ENCODE assay signal across 1 cellular context in genomic region chr6:53544500-53545308, GRCh38.
TF ChIP-seq lines count a peak whose summit lies in the region.

Gene GCLC, minus strand, starts transcription at chr6:53545101. Its CDS starts 456 bp downstream, at chr6:53544645.

TF ChIP-seq in HepG2, 621 proteins besides CTCF, POLR2A, EP300 and RAD21 (continued from another document and continues in another):
- peak; percentile 71 for TF ChIP-seq MNT (IDR thresholded peaks at IDR 0.05)
- no peak for TF ChIP-seq IRF1 (CRISPR knock-in tag; IDR thresholded peaks at IDR 0.05; ENCODE audit: low read depth)
- TF ChIP-seq FOXM1 (CRISPR knock-in tag; IDR thresholded peaks at IDR 0.05): no peak
- peak; percentile 82 for TF ChIP-seq ZNF430 (CRISPR knock-in tag; IDR thresholded peaks at IDR 0.05)
- TF ChIP-seq AGO1 (IDR thresholded peaks at IDR 0.05; ENCODE audit: low read depth, low read length, poor library complexity, severe bottlenecking): peak; percentile 71
- no peak; the same call in 1 of the 2 replicates for TF ChIP-seq ZNF510 (CRISPR knock-in tag; IDR thresholded peaks at IDR 0.05; ENCODE audit: low read depth)
- peak; percentile 89 for TF ChIP-seq RNF2 (conservative IDR thresholded peaks at IDR 0.05; ENCODE audit: low read depth)
- TF ChIP-seq MYNN (CRISPR knock-in tag; IDR thresholded peaks at IDR 0.05; ENCODE audit: low read depth): 0 out of 2 replicates have a peak, but pooled peaks have one; percentile 86
- peak; percentile 81; the same call in 1 of the 2 replicates for TF ChIP-seq PITX1 (CRISPR knock-in tag; IDR thresholded peaks at IDR 0.05)
- peak; percentile 38 for TF ChIP-seq ZZZ3 (CRISPR knock-in tag; IDR thresholded peaks at IDR 0.05; ENCODE audit: borderline replicate concordance)
- peak; percentile 94 for TF ChIP-seq ZXDC (CRISPR knock-in tag; IDR thresholded peaks at IDR 0.05)
- TF ChIP-seq ZNF414 (CRISPR knock-in tag; IDR thresholded peaks at IDR 0.05): peak; percentile 90
- 0 out of 2 replicates have a peak, but pooled peaks have one; percentile 79 for TF ChIP-seq ZNF33B (CRISPR knock-in tag; IDR thresholded peaks at IDR 0.05)
- TF ChIP-seq ZEB1 (IDR thresholded peaks at IDR 0.05; ENCODE audit: insufficient replicate concordance, low read depth): no peak
- 0 out of 2 replicates have a peak, but pooled peaks have one; percentile 41 for TF ChIP-seq SRF (IDR thresholded peaks at IDR 0.05; ENCODE audit: low read depth, low read length)
- 0 out of 2 replicates have a peak, but pooled peaks have one; percentile 24 for TF ChIP-seq CHD4 (IDR thresholded peaks at IDR 0.05; ENCODE audit: borderline replicate concordance, low read length)
- TF ChIP-seq ZFX (CRISPR knock-in tag; IDR thresholded peaks at IDR 0.05; ENCODE audit: low read depth): peak; percentile 74
- peak; percentile 79; the same call in 1 of the 2 replicates for TF ChIP-seq RARG (CRISPR knock-in tag; IDR thresholded peaks at IDR 0.05; ENCODE audit: low read depth)
- TF ChIP-seq ZBTB40 (IDR thresholded peaks at IDR 0.05): no peak
- TF ChIP-seq ZBTB40 (CRISPR knock-in tag; IDR thresholded peaks at IDR 0.05): peak; percentile 26
- no peak for TF ChIP-seq ZNF383 (CRISPR knock-in tag; IDR thresholded peaks at IDR 0.05; ENCODE audit: borderline replicate concordance)
- TF ChIP-seq ZNF749 (CRISPR knock-in tag; IDR thresholded peaks at IDR 0.05; ENCODE audit: borderline replicate concordance): peak; percentile 87; the same call in 1 of the 2 replicates
- no peak for TF ChIP-seq ZNF317 (CRISPR knock-in tag; IDR thresholded peaks at IDR 0.05)
- peak; percentile 57; the same call in 1 of the 2 replicates for TF ChIP-seq ZNF318 (CRISPR knock-in tag; IDR thresholded peaks at IDR 0.05)
- peak; percentile 89 for TF ChIP-seq ATF2 (CRISPR knock-in tag; IDR thresholded peaks at IDR 0.05)
